In genomic region chr2:152730591-152731333, GRCh38 we compare ENCODE assay signal across 9 cellular contexts. TPM values are rescaled to one million over a fixed set of nuclear protein-coding genes. Genes with fewer than 3 reads are reported as not detected.
A peak's percentile ranks its signal among the peaks of the same experiment; 100 is the strongest.
DNase-seq lines count a peak whose midpoint lies in the region; ATAC-seq and FAIRE-seq lines count a peak whose summit lies in the region.
"Had no signal": no experiment of that assay in that cellular context is flagged by ENCODE, and none has a peak within 500 bp of the region (broad histone marks: within the 10 kb centered on the region; RNA-seq: fewer than 3 reads in every experiment).

No MANE protein-coding gene starts in this region.

- H3K27me3 ChIP-seq in small intestine (ENCODE audit: control insufficient read depth in 2 of 2, insufficient read depth in 2 of 2, low read length in 2 of 2) (no peaks in the 10 kb centered on the region), Karpas-422 (ENCODE audit: low read length) (no peaks in the 10 kb centered on the region)

- no peaks in the 10 kb centered on the region for H3K36me3 ChIP-seq in small intestine (ENCODE audit: control insufficient read depth in 2 of 2, insufficient read depth in 2 of 2, low read length in 2 of 2)
- peaks cover 55% of the 10 kb centered on the region for H3K36me3 ChIP-seq in Karpas-422 (ENCODE audit: insufficient read depth, low read length)

- H3K4me2 ChIP-seq in Karpas-422 (ENCODE audit: low read depth, low read length, poor library complexity, severe bottlenecking) = no peak overlapping the region

- no peaks in the 10 kb centered on the region for H3K9me2 ChIP-seq in Karpas-422 (replicated peaks; ENCODE audit: insufficient read depth, low read length)

- 82 to 88% (median 87%) methylated on average over 1 of the region's 1 CpG for WGBS in small intestine, 3 donors

- H3K4me1 ChIP-seq in small intestine (ENCODE audit: control insufficient read depth in 2 of 2, insufficient read depth in 1 of 2, low read depth in 1 of 2, low read length in 1 of 2) = no peaks in the 10 kb centered on the region
- peaks cover 4% of the 10 kb centered on the region; the same call in 1 of the 2 replicates for H3K4me1 ChIP-seq in Karpas-422 (ENCODE audit: low read length)

- H3K4me3 ChIP-seq in small intestine (ENCODE audit: low read depth in 1 of 2, low read length in 2 of 2) (no peak overlapping the region), Karpas-422 (ENCODE audit: low read length) (no peak overlapping the region)

- no peaks in the 10 kb centered on the region for H3K9me3 Mint-ChIP-seq in activated naive CD4-positive, alpha-beta T cell treated with anti-CD3 and anti-CD28 coated beads, Interleukin-2, amount 50 U/mL, for 72 hours

- peak; percentile 91 for DNase-seq in GF-D8 (lab: John Stamatoyannopoulos, UW)
- peak; percentile 67 to 68 for DNase-seq in Kasumi-1 (lab: John Stamatoyannopoulos, UW)
- DNase-seq in activated naive CD4-positive, alpha-beta T cell treated with anti-CD3 and anti-CD28 coated beads, Interleukin-2, amount 50 U/mL, for 72 hours (ENCODE audit: low spot score in 2 of 2) = no peak
- peak; percentile 19 for DNase-seq in small intestine
- DNase-seq in Karpas-422 = no peak
- DNase-seq in NCI-H146 (lab: John Stamatoyannopoulos, UW) = no peak
- DNase-seq in stimulated activated CD4-positive, alpha-beta T cell treated with anti-CD3 and anti-CD28 coated beads, Interleukin-1b, Interleukin-23, amount 100 ng/mL, for 48 hours = no peak

- H3K79me2 ChIP-seq in Karpas-422 (ENCODE audit: low read length) = peaks cover 93% of the 10 kb centered on the region

- H3K27ac Mint-ChIP-seq in activated naive CD4-positive, alpha-beta T cell treated with anti-CD3 and anti-CD28 coated beads, Interleukin-2, amount 50 U/mL, for 72 hours = no peak overlapping the region

- H3K9ac ChIP-seq in Karpas-422 (ENCODE audit: low read length) = no peak overlapping the region

- no peak overlapping the region for H2AFZ ChIP-seq in Karpas-422 (ENCODE audit: low read length)

- no peak for FAIRE-seq in small intestine (lab: Jason Lieb, UNC)
- FAIRE-seq: endometrium had no signal

- no peaks in the 10 kb centered on the region for H3K36me3 Mint-ChIP-seq in activated naive CD4-positive, alpha-beta T cell treated with anti-CD3 and anti-CD28 coated beads, Interleukin-2, amount 50 U/mL, for 72 hours

- peak; percentile 81 for ATAC-seq in GM21576 (IDR thresholded peaks at IDR 0.05; ENCODE audit: unreplicated experiment)
- peak; percentile 68 to 92 for ATAC-seq in activated naive CD4-positive, alpha-beta T cell treated with anti-CD3 and anti-CD28 coated beads, Interleukin-2, amount 50 U/mL, for 72 hours

- H3K27ac ChIP-seq in small intestine (ENCODE audit: low read depth in 1 of 2, low read length in 1 of 2) = peak overlapping the region in 1 of 2 donors; percentile 31
- H3K27ac ChIP-seq in Karpas-422 (ENCODE audit: low read length) = no peak overlapping the region

- no peaks in the 10 kb centered on the region for H4K20me1 ChIP-seq in Karpas-422 (ENCODE audit: insufficient read depth, low read depth, low read length)

- H3K9me3 ChIP-seq in small intestine (ENCODE audit: control insufficient read depth, low read depth) = no peaks in the 10 kb centered on the region
- H3K9me3 ChIP-seq in Karpas-422 (ENCODE audit: low read length) = no peaks in the 10 kb centered on the region

RNA-seq across cellular contexts. Expression of gene ARL6IP6, which starts 12.3 kb away (rescaled TPM):
- total RNA-seq in activated naive CD4-positive, alpha-beta T cell treated with anti-CD3 and anti-CD28 coated beads, Interleukin-2, amount 50 U/mL, for 72 hours = 10 to 100 TPM; 17.3 to 27.0 TPM
- polyA plus RNA-seq in small intestine = 10 to 100 TPM in 2 of 3 donors, 1 to 10 TPM in 1; 5.7 to 12.5 (median 11.3) TPM
- total RNA-seq in Karpas-422 (2014; rRNA removed; shearing (Covaris generic); ENCODE audit: low replicate concordance) = 29.5 and 69.7 TPM in 2 replicates

RNA-seq across cellular contexts. Expression of gene PRPF40A, which starts 13.5 kb away (rescaled TPM):
- total RNA-seq in activated naive CD4-positive, alpha-beta T cell treated with anti-CD3 and anti-CD28 coated beads, Interleukin-2, amount 50 U/mL, for 72 hours = 100 to 1,000 TPM; 133 to 157 TPM
- polyA plus RNA-seq in small intestine = 10 to 100 TPM; 26.4 to 45.9 (median 41.1) TPM
- total RNA-seq in Karpas-422 (2014; rRNA removed; shearing (Covaris generic); ENCODE audit: low replicate concordance) = 149 and 173 TPM in 2 replicates

Comparison
In these comparisons a context has a peak if more than half of its experiments do, and no peak if none do; other contexts are left out.
1. DNase-seq: peak in GF-D8 (single experiment), Kasumi-1 (2 of 2) and small intestine (single experiment); none in activated naive CD4-positive, alpha-beta T cell treated with anti-CD3 and anti-CD28 coated beads, Interleukin-2, amount 50 U/mL, for 72 hours (0 of 2), Karpas-422 (single experiment), NCI-H146 (single experiment) and stimulated activated CD4-positive, alpha-beta T cell treated with anti-CD3 and anti-CD28 coated beads, Interleukin-1b, Interleukin-23, amount 100 ng/mL, for 48 hours (single experiment).